In the genomic region with DNA sequence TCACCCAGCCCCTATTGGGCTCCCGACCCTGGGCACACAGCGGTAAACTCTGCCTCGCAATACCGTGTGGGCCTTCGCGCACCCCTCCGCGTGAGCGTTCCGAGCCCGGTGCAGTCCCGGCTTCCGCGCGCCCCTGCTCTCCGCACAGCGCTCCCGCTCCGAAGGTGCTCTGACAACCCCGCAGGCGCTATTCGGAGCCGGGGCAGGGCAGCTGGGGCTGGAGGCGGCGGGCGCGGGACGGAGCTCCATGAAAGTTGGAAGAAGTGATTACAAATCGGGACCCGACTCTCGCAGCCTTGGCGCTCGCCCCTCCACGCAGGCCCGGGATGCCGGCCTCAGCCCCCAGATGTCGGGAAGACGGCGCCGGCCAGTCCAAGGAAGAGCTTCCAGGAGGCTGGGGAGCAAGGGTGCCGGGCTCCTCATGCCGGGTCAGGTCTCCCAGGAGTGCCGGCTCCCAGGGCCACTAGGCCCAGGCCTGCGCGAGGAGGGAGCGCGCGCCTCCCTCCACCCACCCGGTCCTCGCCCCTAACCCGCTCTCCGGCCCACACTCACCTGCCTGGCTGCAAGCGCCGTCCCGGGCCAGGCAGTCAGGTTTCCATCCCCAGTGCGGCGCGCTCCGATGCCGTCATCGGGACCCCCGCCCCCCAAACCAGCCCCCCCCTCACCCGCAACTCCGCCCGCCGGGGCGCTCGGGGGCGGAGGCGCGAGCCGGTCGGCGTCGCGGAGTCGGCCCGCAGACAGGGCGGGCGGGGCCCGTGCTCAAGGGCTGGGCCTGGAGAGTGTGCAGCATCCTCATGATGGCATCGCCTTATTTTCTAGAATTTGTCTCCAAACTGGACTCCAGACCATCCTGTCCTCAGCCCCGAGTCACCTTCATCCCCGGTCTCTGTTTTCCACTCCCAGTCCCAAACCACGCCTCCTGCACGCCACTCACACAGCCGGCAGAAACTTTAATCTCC, we compare ENCODE assay signal across 1 cellular context.
A peak's percentile ranks its signal among the peaks of the same experiment; 100 is the strongest.
TF ChIP-seq lines count a peak whose summit lies in the region.

A gene with protein sequence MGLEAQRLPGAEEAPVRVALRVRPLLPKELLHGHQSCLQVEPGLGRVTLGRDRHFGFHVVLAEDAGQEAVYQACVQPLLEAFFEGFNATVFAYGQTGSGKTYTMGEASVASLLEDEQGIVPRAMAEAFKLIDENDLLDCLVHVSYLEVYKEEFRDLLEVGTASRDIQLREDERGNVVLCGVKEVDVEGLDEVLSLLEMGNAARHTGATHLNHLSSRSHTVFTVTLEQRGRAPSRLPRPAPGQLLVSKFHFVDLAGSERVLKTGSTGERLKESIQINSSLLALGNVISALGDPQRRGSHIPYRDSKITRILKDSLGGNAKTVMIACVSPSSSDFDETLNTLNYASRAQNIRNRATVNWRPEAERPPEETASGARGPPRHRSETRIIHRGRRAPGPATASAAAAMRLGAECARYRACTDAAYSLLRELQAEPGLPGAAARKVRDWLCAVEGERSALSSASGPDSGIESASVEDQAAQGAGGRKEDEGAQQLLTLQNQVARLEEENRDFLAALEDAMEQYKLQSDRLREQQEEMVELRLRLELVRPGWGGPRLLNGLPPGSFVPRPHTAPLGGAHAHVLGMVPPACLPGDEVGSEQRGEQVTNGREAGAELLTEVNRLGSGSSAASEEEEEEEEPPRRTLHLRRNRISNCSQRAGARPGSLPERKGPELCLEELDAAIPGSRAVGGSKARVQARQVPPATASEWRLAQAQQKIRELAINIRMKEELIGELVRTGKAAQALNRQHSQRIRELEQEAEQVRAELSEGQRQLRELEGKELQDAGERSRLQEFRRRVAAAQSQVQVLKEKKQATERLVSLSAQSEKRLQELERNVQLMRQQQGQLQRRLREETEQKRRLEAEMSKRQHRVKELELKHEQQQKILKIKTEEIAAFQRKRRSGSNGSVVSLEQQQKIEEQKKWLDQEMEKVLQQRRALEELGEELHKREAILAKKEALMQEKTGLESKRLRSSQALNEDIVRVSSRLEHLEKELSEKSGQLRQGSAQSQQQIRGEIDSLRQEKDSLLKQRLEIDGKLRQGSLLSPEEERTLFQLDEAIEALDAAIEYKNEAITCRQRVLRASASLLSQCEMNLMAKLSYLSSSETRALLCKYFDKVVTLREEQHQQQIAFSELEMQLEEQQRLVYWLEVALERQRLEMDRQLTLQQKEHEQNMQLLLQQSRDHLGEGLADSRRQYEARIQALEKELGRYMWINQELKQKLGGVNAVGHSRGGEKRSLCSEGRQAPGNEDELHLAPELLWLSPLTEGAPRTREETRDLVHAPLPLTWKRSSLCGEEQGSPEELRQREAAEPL (N-terminal part only) (minus strand): TSS at position 621 of the 959 bp plus-strand sequence. CDS start 2,537 bp downstream, outside the sequence.

TF ChIP-seq in SK-N-SH, 30 proteins besides CTCF, POLR2A, EP300 and RAD21:
- TF ChIP-seq, protein P1, sequence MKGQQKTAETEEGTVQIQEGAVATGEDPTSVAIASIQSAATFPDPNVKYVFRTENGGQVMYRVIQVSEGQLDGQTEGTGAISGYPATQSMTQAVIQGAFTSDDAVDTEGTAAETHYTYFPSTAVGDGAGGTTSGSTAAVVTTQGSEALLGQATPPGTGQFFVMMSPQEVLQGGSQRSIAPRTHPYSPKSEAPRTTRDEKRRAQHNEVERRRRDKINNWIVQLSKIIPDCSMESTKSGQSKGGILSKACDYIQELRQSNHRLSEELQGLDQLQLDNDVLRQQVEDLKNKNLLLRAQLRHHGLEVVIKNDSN (IDR thresholded peaks at IDR 0.05; ENCODE audit: borderline replicate concordance, low read depth): no peak
- TF ChIP-seq, protein P2, sequence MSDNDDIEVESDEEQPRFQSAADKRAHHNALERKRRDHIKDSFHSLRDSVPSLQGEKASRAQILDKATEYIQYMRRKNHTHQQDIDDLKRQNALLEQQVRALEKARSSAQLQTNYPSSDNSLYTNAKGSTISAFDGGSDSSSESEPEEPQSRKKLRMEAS (IDR thresholded peaks at IDR 0.05; ENCODE audit: low read depth): peak; percentile 63
- TF ChIP-seq TCF12 (IDR thresholded peaks at IDR 0.05) (no peak), POLR2AphosphoS5 (IDR thresholded peaks at IDR 0.05; ENCODE audit: low read depth, low read length) (peak; percentile 44; the same call in 1 of the 2 replicates), MXI1 (IDR thresholded peaks at IDR 0.05; ENCODE audit: low read depth, low read length) (peak; percentile 36; the same call in 1 of the 2 replicates), TAF1 (IDR thresholded peaks at IDR 0.05; ENCODE audit: borderline replicate concordance, low read depth, low read length) (peak; percentile 19; the same call in 1 of the 2 replicates), RFX5 (IDR thresholded peaks at IDR 0.05; ENCODE audit: low read length) (no peak), NRF1 (IDR thresholded peaks at IDR 0.05; ENCODE audit: low read depth, low read length) (no peak)
